In the genomic region with DNA sequence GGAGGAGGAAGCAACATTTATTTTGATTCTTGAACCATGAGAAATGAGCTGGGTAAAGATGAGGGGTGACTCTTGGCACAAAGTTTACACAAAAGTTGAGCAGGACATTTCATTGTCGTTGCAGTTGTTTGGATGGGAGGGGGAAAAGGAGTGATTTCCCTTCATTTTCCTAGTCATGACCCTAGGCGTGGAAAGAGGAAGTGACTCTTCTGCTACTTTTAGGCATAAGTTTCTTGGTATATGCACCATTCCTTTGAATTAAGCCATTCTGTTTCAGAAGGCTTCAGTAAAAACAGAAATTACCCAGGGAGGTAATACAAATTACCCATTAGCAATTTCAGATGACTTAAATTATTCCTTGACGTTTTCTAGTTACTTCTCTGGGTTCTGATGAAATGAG, we compare ENCODE assay signal across 16 cellular contexts.
DNase-seq lines count a peak whose midpoint lies in the region; FAIRE-seq and TF ChIP-seq lines count a peak whose summit lies in the region.
"Had no signal": no experiment of that assay in that cellular context is flagged by ENCODE, and none has a peak within 500 bp of the region (broad histone marks: within the 10 kb centered on the region; RNA-seq: fewer than 3 reads in every experiment).

No MANE protein-coding gene starts in this region.

- WGBS in spleen, 5 donors, result 17 to 20% (median 18%) methylated on average over 3 of the region's 3 CpGs
- 32 to 34% methylated on average over 3 of the region's 3 CpGs for WGBS in lower leg skin, 2 donors

- H3K9ac ChIP-seq in adipocyte (ENCODE audit: low read length), result peak overlapping the region; percentile 74

- H3K36me3 ChIP-seq in adipocyte (ENCODE audit: control insufficient read depth, insufficient read depth, low read length, severe bottlenecking), result no peaks in the 10 kb centered on the region
- no peaks in the 10 kb centered on the region for H3K36me3 ChIP-seq in spleen
- H3K36me3 ChIP-seq: SJSA1 had no signal

- TF ChIP-seq CTCF in spleen (IDR thresholded peaks at IDR 0.05 in 8 of 11, conservative IDR thresholded peaks at IDR 0.05 in 3 of 11) (no peak), lower leg skin (IDR thresholded peaks at IDR 0.05) (no peak)

- intact Hi-C loops in spleen (cut with DNase I; ENCODE audit: low total_unique reads) (no loop called here), lower leg skin (cut with DNase I; ENCODE audit: low total_unique reads) (no loop called here)

- H3K4me1 ChIP-seq in adipocyte (ENCODE audit: control insufficient read depth, insufficient read depth, low read length) (peaks cover 57% of the 10 kb centered on the region), spleen (peaks cover 0 to 9% (median 0%) of the 10 kb centered on the region in 6 donors)

- FAIRE-seq in GM12891 (lab: Jason Lieb, UNC), result no peak
- FAIRE-seq: GM19239 had no signal

- DNase-seq in GM12891 (ENCODE audit: insufficient read length, low spot score), result no peak
- peak; percentile 86 for DNase-seq in MV-4-11 (lab: John Stamatoyannopoulos, UW)
- no peak for DNase-seq in adipocyte (ENCODE audit: low read depth)
- DNase-seq in spleen, result no peak
- DNase-seq in GM03348 (ENCODE audit: low spot score), result no peak
- no peak for DNase-seq in lower leg skin (ENCODE audit: low spot score in 2 of 2)
- no peak for DNase-seq in NCI-H2196 (lab: John Stamatoyannopoulos, UW; ENCODE audit: unreplicated experiment)
- DNase-seq in substantia nigra (lab: John Stamatoyannopoulos, UW), result no peak
- DNase-seq: DMS79 treated with DMSO at 0.1 percent for 48 hours, GOT3, NCI-H1417, NCI-H1930, NCI-H526, SW 1271 had no signal

- H3K4me3 ChIP-seq in adipocyte (ENCODE audit: low read length) (no peak overlapping the region), spleen (no peak overlapping the region), lower leg skin (ENCODE audit: low read depth, poor library complexity, severe bottlenecking) (no peak overlapping the region)
- H3K4me3 ChIP-seq: SJSA1 had no signal

- peak overlapping the region in 6 of 8 donors; percentile 0 to 63 (median 41) for H3K27ac ChIP-seq in spleen
- no peak overlapping the region for H3K27ac ChIP-seq in substantia nigra (ENCODE audit: low read depth, low read length, poor library complexity, severe bottlenecking)
- H3K27ac ChIP-seq: SJSA1 had no signal

- TF ChIP-seq POLR2A in GM12891 (IDR thresholded peaks at IDR 0.05; ENCODE audit: low read depth, low read length) (no peak), spleen (IDR thresholded peaks at IDR 0.05) (no peak), lower leg skin (IDR thresholded peaks at IDR 0.05) (no peak)

- H3K9me3 ChIP-seq in adipocyte (ENCODE audit: control insufficient read depth, low read length) (no peaks in the 10 kb centered on the region), spleen (no peaks in the 10 kb centered on the region)
- H3K9me3 ChIP-seq: SJSA1 had no signal

- H3K27me3 ChIP-seq in adipocyte (replicated peaks; ENCODE audit: control insufficient read depth, insufficient read depth, low read length) (no peaks in the 10 kb centered on the region), spleen (replicated peaks in 1 of 7) (peaks cover 0 to 6% (median 0%) of the 10 kb centered on the region in 7 donors)
- H3K27me3 ChIP-seq: SJSA1 had no signal

TF ChIP-seq in GM12891, 5 proteins besides CTCF, POLR2A, EP300 and RAD21:
- TF ChIP-seq POLR2AphosphoS5 (IDR thresholded peaks at IDR 0.05; ENCODE audit: low read depth, low read length) (no peak), SPI1 (IDR thresholded peaks at IDR 0.05; ENCODE audit: low read depth, low read length) (peak; percentile 49)
